Comparison of ENCODE assay signal across 1 cellular context in genomic region chr7:81170291-81170690, GRCh38.
TF ChIP-seq lines count a peak whose summit lies in the region.

No MANE protein-coding gene starts in this region.

TF ChIP-seq in H1, 55 proteins besides CTCF, POLR2A, EP300 and RAD21 (continued from another document):
- TF ChIP-seq POLR2AphosphoS5 (IDR thresholded peaks at IDR 0.05; ENCODE audit: low read depth, low read length), result no peak
